1 cellular context compared by ENCODE assay signal in genomic region chr4:105461221-105462041, GRCh38.
TF ChIP-seq lines count a peak whose summit lies in the region.

No MANE protein-coding gene starts in this region.

TF ChIP-seq in K562, 482 proteins besides CTCF, POLR2A, EP300 and RAD21 (continued from another document and continues in another):
- TF ChIP-seq, protein P1, sequence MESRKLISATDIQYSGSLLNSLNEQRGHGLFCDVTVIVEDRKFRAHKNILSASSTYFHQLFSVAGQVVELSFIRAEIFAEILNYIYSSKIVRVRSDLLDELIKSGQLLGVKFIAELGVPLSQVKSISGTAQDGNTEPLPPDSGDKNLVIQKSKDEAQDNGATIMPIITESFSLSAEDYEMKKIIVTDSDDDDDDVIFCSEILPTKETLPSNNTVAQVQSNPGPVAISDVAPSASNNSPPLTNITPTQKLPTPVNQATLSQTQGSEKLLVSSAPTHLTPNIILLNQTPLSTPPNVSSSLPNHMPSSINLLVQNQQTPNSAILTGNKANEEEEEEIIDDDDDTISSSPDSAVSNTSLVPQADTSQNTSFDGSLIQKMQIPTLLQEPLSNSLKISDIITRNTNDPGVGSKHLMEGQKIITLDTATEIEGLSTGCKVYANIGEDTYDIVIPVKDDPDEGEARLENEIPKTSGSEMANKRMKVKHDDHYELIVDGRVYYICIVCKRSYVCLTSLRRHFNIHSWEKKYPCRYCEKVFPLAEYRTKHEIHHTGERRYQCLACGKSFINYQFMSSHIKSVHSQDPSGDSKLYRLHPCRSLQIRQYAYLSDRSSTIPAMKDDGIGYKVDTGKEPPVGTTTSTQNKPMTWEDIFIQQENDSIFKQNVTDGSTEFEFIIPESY (CRISPR knock-in tag; IDR thresholded peaks at IDR 0.05): peak; percentile 21; the same call in 1 of the 2 replicates
- TF ChIP-seq, protein P2, sequence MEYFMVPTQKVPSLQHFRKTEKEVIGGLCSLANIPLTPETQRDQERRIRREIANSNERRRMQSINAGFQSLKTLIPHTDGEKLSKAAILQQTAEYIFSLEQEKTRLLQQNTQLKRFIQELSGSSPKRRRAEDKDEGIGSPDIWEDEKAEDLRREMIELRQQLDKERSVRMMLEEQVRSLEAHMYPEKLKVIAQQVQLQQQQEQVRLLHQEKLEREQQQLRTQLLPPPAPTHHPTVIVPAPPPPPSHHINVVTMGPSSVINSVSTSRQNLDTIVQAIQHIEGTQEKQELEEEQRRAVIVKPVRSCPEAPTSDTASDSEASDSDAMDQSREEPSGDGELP (CRISPR knock-in tag; IDR thresholded peaks at IDR 0.05; ENCODE audit: borderline replicate concordance): peak; percentile 65; the same call in 1 of the 2 replicates
- TF ChIP-seq SMAD4 (CRISPR knock-in tag; conservative IDR thresholded peaks at IDR 0.05) (peak; percentile 58), PRPF4 (IDR thresholded peaks at IDR 0.05; ENCODE audit: insufficient read depth, low read depth, low read length, poor library complexity, severe bottlenecking) (no peak), CBX3 (IDR thresholded peaks at IDR 0.05; ENCODE audit: borderline replicate concordance in 1 of 2, low read length in 2 of 2) (peak in 1 of 2 experiments; percentile 65; a peak in 1 of 3 replicates), ZFP30 (CRISPR knock-in tag; IDR thresholded peaks at IDR 0.05; ENCODE audit: borderline replicate concordance) (no peak), DACH1 (IDR thresholded peaks at IDR 0.05; ENCODE audit: partially characterized antibody) (no peak), ATF7 (IDR thresholded peaks at IDR 0.05) (peak; percentile 37; the same call in 1 of the 2 replicates), ETV5 (CRISPR knock-in tag; IDR thresholded peaks at IDR 0.05; ENCODE audit: low read depth) (no peak), RBBP5 (IDR thresholded peaks at IDR 0.05; ENCODE audit: borderline replicate concordance, insufficient read depth, low read length, poor library complexity, severe bottlenecking) (peak; percentile 23), ELF1 (tag; IDR thresholded peaks at IDR 0.05) (no peak), C11orf30 (IDR thresholded peaks at IDR 0.05; ENCODE audit: low read depth) (no peak), MTA2 (IDR thresholded peaks at IDR 0.05; ENCODE audit: low read depth) (peak; percentile 65), SAP30 (IDR thresholded peaks at IDR 0.05; ENCODE audit: borderline replicate concordance, insufficient read depth, low read depth, low read length, poor library complexity, severe bottlenecking) (no peak), CHD4 (IDR thresholded peaks at IDR 0.05; ENCODE audit: insufficient read depth, insufficient replicate concordance, low read depth, low read length, poor library complexity, severe bottlenecking) (no peak), JUND (IDR thresholded peaks at IDR 0.05; ENCODE audit: borderline replicate concordance, low read depth, low read length) (peak; percentile 43; the same call in 1 of the 2 replicates), JUND (tag; IDR thresholded peaks at IDR 0.05; ENCODE audit: borderline replicate concordance, low read depth, low read length) (peak; percentile 42; the same call in 1 of the 3 replicates), PHB (CRISPR knock-in tag; IDR thresholded peaks at IDR 0.05) (no peak), NCOA1 (IDR thresholded peaks at IDR 0.05; ENCODE audit: low read depth) (peak; percentile 72; the same call in 1 of the 2 replicates), PHF21A (IDR thresholded peaks at IDR 0.05; ENCODE audit: borderline replicate concordance, low read depth) (no peak), ZNF224 (CRISPR knock-in tag; IDR thresholded peaks at IDR 0.05) (no peak), BDP1 (IDR thresholded peaks at IDR 0.05; ENCODE audit: insufficient read depth, insufficient read length) (no peak), CBFB (CRISPR knock-in tag; IDR thresholded peaks at IDR 0.05) (peak; percentile 86), ZNF263 (CRISPR knock-in tag; IDR thresholded peaks at IDR 0.05; ENCODE audit: borderline replicate concordance) (no peak), TRIM24 (IDR thresholded peaks at IDR 0.05) (peak; percentile 83 to 86), CREB5 (CRISPR knock-in tag; IDR thresholded peaks at IDR 0.05) (no peak), REST (CRISPR knock-in tag; IDR thresholded peaks at IDR 0.05; ENCODE audit: low read depth) (no peak), NBN (IDR thresholded peaks at IDR 0.05; ENCODE audit: low read depth) (peak; percentile 54; the same call in 1 of the 2 replicates), TRIM28 (IDR thresholded peaks at IDR 0.05) (0 out of 2 replicates have a peak, but pooled peaks have one; percentile 22), LCOR (CRISPR knock-in tag; IDR thresholded peaks at IDR 0.05) (peak; percentile 59; the same call in 1 of the 2 replicates), ZNF174 (CRISPR knock-in tag; IDR thresholded peaks at IDR 0.05) (no peak), CREM (IDR thresholded peaks at IDR 0.05; ENCODE audit: low read depth) (peak; percentile 54), MYBL2 (IDR thresholded peaks at IDR 0.05; ENCODE audit: low read depth) (peak; percentile 84), MYBL2 (CRISPR knock-in tag; IDR thresholded peaks at IDR 0.05; ENCODE audit: borderline replicate concordance) (no peak), KLF16 (IDR thresholded peaks at IDR 0.05) (peak; percentile 73), KLF6 (CRISPR knock-in tag; IDR thresholded peaks at IDR 0.05; ENCODE audit: borderline replicate concordance) (peak; percentile 42; the same call in 1 of the 2 replicates), HCFC1 (IDR thresholded peaks at IDR 0.05; ENCODE audit: low read depth, low read length) (0 out of 2 replicates have a peak, but pooled peaks have one; percentile 10), YY1 (IDR thresholded peaks at IDR 0.05; ENCODE audit: borderline replicate concordance in 1 of 3, control insufficient read depth in 1 of 3, extremely low read depth in 1 of 3, insufficient read depth in 3 of 3, insufficient read length in 1 of 3, insufficient replicate concordance in 2 of 3, low read depth in 1 of 3, low read length in 2 of 3) (peak in 1 of 3 experiments; percentile 46), DDX20 (tag; IDR thresholded peaks at IDR 0.05; ENCODE audit: low read depth) (no peak), SMARCE1 (IDR thresholded peaks at IDR 0.05) (peak; percentile 75), SAFB2 (IDR thresholded peaks at IDR 0.05; ENCODE audit: borderline replicate concordance, low read depth, low read length, severe bottlenecking) (no peak), LEF1 (IDR thresholded peaks at IDR 0.05) (peak; percentile 62), ZNF584 (CRISPR knock-in tag; IDR thresholded peaks at IDR 0.05; ENCODE audit: low read depth) (no peak), RNF2 (IDR thresholded peaks at IDR 0.05) (peak; percentile 76), ZSCAN29 (IDR thresholded peaks at IDR 0.05) (no peak), THRAP3 (IDR thresholded peaks at IDR 0.05; ENCODE audit: borderline replicate concordance) (no peak), ZNF79 (CRISPR knock-in tag; IDR thresholded peaks at IDR 0.05; ENCODE audit: low read depth) (no peak), OTX1 (CRISPR knock-in tag; IDR thresholded peaks at IDR 0.05) (no peak), BCOR (IDR thresholded peaks at IDR 0.05) (no peak), SRSF3 (IDR thresholded peaks at IDR 0.05; ENCODE audit: insufficient read depth, low read length) (no peak), ZNF408 (CRISPR knock-in tag; IDR thresholded peaks at IDR 0.05; ENCODE audit: low read depth) (no peak), ARHGAP35 (IDR thresholded peaks at IDR 0.05; ENCODE audit: partially characterized antibody) (no peak), CREB1 (IDR thresholded peaks at IDR 0.05) (peak; percentile 35; the same call in 1 of the 2 replicates), CREB1 (CRISPR knock-in tag; IDR thresholded peaks at IDR 0.05) (no peak)
- TF ChIP-seq, protein P3, sequence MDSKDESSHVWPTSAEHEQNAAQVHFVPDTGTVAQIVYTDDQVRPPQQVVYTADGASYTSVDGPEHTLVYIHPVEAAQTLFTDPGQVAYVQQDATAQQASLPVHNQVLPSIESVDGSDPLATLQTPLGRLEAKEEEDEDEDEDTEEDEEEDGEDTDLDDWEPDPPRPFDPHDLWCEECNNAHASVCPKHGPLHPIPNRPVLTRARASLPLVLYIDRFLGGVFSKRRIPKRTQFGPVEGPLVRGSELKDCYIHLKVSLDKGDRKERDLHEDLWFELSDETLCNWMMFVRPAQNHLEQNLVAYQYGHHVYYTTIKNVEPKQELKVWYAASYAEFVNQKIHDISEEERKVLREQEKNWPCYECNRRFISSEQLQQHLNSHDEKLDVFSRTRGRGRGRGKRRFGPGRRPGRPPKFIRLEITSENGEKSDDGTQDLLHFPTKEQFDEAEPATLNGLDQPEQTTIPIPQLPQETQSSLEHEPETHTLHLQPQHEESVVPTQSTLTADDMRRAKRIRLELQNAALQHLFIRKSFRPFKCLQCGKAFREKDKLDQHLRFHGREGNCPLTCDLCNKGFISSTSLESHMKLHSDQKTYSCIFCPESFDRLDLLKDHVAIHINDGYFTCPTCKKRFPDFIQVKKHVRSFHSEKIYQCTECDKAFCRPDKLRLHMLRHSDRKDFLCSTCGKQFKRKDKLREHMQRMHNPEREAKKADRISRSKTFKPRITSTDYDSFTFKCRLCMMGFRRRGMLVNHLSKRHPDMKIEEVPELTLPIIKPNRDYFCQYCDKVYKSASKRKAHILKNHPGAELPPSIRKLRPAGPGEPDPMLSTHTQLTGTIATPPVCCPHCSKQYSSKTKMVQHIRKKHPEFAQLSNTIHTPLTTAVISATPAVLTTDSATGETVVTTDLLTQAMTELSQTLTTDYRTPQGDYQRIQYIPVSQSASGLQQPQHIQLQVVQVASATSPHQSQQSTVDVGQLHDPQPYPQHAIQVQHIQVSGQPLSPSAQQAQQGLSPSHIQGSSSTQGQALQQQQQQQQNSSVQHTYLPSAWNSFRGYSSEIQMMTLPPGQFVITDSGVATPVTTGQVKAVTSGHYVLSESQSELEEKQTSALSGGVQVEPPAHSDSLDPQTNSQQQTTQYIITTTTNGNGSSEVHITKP (IDR thresholded peaks at IDR 0.05; ENCODE audit: partially characterized antibody): peak; percentile 88
- TF ChIP-seq, protein P4, sequence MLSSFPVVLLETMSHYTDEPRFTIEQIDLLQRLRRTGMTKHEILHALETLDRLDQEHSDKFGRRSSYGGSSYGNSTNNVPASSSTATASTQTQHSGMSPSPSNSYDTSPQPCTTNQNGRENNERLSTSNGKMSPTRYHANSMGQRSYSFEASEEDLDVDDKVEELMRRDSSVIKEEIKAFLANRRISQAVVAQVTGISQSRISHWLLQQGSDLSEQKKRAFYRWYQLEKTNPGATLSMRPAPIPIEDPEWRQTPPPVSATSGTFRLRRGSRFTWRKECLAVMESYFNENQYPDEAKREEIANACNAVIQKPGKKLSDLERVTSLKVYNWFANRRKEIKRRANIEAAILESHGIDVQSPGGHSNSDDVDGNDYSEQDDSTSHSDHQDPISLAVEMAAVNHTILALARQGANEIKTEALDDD (IDR thresholded peaks at IDR 0.05): peak; percentile 85
- TF ChIP-seq, protein P5, sequence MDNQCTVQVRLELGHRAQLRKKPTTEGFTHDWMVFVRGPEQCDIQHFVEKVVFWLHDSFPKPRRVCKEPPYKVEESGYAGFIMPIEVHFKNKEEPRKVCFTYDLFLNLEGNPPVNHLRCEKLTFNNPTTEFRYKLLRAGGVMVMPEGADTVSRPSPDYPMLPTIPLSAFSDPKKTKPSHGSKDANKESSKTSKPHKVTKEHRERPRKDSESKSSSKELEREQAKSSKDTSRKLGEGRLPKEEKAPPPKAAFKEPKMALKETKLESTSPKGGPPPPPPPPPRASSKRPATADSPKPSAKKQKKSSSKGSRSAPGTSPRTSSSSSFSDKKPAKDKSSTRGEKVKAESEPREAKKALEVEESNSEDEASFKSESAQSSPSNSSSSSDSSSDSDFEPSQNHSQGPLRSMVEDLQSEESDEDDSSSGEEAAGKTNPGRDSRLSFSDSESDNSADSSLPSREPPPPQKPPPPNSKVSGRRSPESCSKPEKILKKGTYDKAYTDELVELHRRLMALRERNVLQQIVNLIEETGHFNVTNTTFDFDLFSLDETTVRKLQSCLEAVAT (IDR thresholded peaks at IDR 0.05): peak in 1 of 2 experiments; percentile 95; a peak in 2 of 4 replicates
- TF ChIP-seq, protein P6, sequence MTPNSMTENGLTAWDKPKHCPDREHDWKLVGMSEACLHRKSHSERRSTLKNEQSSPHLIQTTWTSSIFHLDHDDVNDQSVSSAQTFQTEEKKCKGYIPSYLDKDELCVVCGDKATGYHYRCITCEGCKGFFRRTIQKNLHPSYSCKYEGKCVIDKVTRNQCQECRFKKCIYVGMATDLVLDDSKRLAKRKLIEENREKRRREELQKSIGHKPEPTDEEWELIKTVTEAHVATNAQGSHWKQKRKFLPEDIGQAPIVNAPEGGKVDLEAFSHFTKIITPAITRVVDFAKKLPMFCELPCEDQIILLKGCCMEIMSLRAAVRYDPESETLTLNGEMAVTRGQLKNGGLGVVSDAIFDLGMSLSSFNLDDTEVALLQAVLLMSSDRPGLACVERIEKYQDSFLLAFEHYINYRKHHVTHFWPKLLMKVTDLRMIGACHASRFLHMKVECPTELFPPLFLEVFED (CRISPR knock-in tag; conservative IDR thresholded peaks at IDR 0.05): 0 out of 2 replicates have a peak, but pooled peaks have one; percentile 17
